In the genomic region with DNA sequence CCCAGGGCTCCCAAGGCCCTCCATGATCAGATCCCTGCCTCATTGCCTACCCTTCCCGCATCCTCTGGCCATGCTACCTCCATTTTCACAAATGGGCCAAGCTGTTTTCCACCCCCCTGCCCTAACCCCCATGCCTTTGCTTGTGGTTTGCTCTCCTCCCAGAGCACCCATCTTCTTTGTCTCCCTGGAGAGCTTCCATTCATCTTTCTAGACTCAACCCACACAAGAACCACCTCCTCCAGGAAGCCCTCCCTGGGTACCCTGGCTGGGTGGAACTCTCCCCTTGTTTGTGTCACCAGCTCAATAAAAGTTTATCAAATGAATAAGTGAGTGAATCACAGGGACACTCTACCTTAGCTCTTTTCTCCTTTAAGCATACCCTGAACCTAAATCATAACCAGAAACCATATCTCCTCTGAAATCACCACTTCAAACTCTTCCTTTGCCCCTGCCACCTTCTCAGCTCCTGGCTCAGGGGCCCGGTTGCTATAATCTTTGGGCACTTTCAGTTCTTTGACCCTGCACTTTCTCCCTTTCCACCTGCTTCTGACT, we compare ENCODE assay signal across 23 cellular contexts. TPM values are rescaled to one million over a fixed set of nuclear protein-coding genes. Genes with fewer than 3 reads are reported as not detected.
DNase-seq lines count a peak whose midpoint lies in the region; ATAC-seq, FAIRE-seq and TF ChIP-seq lines count a peak whose summit lies in the region.
"Had no signal": no experiment of that assay in that cellular context is flagged by ENCODE, and none has a peak within 500 bp of the region (broad histone marks: within the 10 kb centered on the region; RNA-seq: fewer than 3 reads in every experiment).

No MANE protein-coding gene starts in this region.

- intact Hi-C loops in activated CD4-positive, alpha-beta T cell treated with anti-CD3 and anti-CD28 coated beads for 36 hours (cut with DNase I, micrococcal nuclease), result no loop called here
- intact Hi-C loops in K562 (cut with micrococcal nuclease), result no loop called here

- H3K27me3 Mint-ChIP-seq in activated CD4-positive, alpha-beta T cell treated with anti-CD3 and anti-CD28 coated beads for 36 hours, result no peaks in the 10 kb centered on the region

- no peaks in the 10 kb centered on the region for H3K4me1 ChIP-seq in DND-41 (ENCODE audit: insufficient read depth, low read length)
- H3K4me1 ChIP-seq in K562 (replicated peaks in 1 of 2; ENCODE audit: control insufficient read depth in 2 of 2, insufficient read depth in 2 of 2, low read length in 2 of 2), result peaks cover 4 to 22% of the 10 kb centered on the region in 2 experiments; a peak in 4 of 5 replicates
- H3K4me1 ChIP-seq in skeletal muscle tissue (ENCODE audit: control insufficient read depth in 3 of 3, insufficient read depth in 3 of 3, low read length in 3 of 3), result peaks cover 72 to 90% (median 76%) of the 10 kb centered on the region in 3 donors

- no peak overlapping the region for H3K4me3 Mint-ChIP-seq in activated CD4-positive, alpha-beta T cell treated with anti-CD3 and anti-CD28 coated beads for 36 hours
- H3K4me3 Mint-ChIP-seq: CD14-positive monocyte, IgD-negative memory B cell had no signal

- in situ Hi-C loops in K562 (cut with MboI), result no loop called here

- no peaks in the 10 kb centered on the region for H3K9me1 ChIP-seq in K562 (ENCODE audit: control insufficient read depth, insufficient read depth, low read length)

- no peak for TF ChIP-seq POLR2A in K562 (conservative IDR thresholded peaks at IDR 0.05)

- H3K9me3 Mint-ChIP-seq in activated CD4-positive, alpha-beta T cell treated with anti-CD3 and anti-CD28 coated beads for 36 hours (ENCODE audit: low read depth), result no peaks in the 10 kb centered on the region

- ATAC-seq in activated CD4-positive, alpha-beta T cell treated with anti-CD3 and anti-CD28 coated beads for 36 hours, result peak; percentile 58
- ATAC-seq in DND-41 (ENCODE audit: insufficient read depth, low read depth) (peak; percentile 50; the same call in 2 of the 3 replicates), K562 (no peak), GM21825 (IDR thresholded peaks at IDR 0.05; ENCODE audit: unreplicated experiment) (no peak), HG02610 (IDR thresholded peaks at IDR 0.05; ENCODE audit: unreplicated experiment) (no peak)

- H3K9ac ChIP-seq in DND-41 (ENCODE audit: low read depth, low read length) (no peak overlapping the region), K562 (ENCODE audit: insufficient read depth in 1 of 2, low read depth in 2 of 2, low read length in 2 of 2) (peak overlapping the region in 1 of 2 experiments; percentile 32; a peak in 1 of 4 replicates), skeletal muscle tissue (ENCODE audit: low read depth in 1 of 3, low read length in 3 of 3) (peak overlapping the region in 2 of 3 donors; percentile 32 to 54)

- TF ChIP-seq RAD21 in K562 (CRISPR knock-in tag; conservative IDR thresholded peaks at IDR 0.05 in 1 of 2, IDR thresholded peaks at IDR 0.05 in 1 of 2), result no peak

- CTCF ChIA-PET in activated CD4-positive, alpha-beta T cell treated with anti-CD3 and anti-CD28 coated beads for 36 hours (lab: Charles Lee), result interaction anchor here (0.5 to 2.0 kb wide), 9 partner anchors 15 to 571 kb away, joined by 3 to 10 read pairs (median 3); no protein-coding TSS in a partner anchor
- CTCF ChIA-PET in K562 (lab: Yijun Ruan, JAX; ENCODE audit: low intra/inter-chr PET ratio), result no interaction called here

- H2AFZ ChIP-seq in DND-41 (ENCODE audit: low read depth, low read length), result no peak overlapping the region
- no peak overlapping the region for H2AFZ ChIP-seq in K562 (ENCODE audit: low read depth, low read length)

- H4K20me1 ChIP-seq in DND-41 (ENCODE audit: insufficient read depth, low read length) (no peaks in the 10 kb centered on the region), K562 (replicated peaks; ENCODE audit: control insufficient read depth, insufficient read depth, low read length) (no peaks in the 10 kb centered on the region)

- no peak for DNase-seq in activated CD4-positive, alpha-beta T cell treated with anti-CD3 and anti-CD28 coated beads for 36 hours
- no peak for DNase-seq in activated CD4-positive, alpha-beta T cell treated with anti-CD3 and anti-CD28 coated beads, Interleukin-2, amount 50 U/mL, for 1 hour
- DNase-seq in DND-41 (no peak), K562 (ENCODE audit: extremely low read depth in 1 of 4, low spot score in 3 of 4) (no peak)
- DNase-seq: 8988T, AML-193, GF-D8, Karpas-422, NCI-H1694, NCI-H2081 treated with DMSO at 0.1 percent for 48 hours, NCI-H446, NCI-H526, PC-9, RPMI8226 had no signal

- H3K27ac ChIP-seq in DND-41 (ENCODE audit: low read length) (no peak overlapping the region), K562 (ENCODE audit: extremely low read depth, low read depth, low read length) (no peak overlapping the region), skeletal muscle tissue (ENCODE audit: low read depth, low read length) (peak overlapping the region; percentile 90)

- no peak for TF ChIP-seq EP300 in K562 (IDR thresholded peaks at IDR 0.05; ENCODE audit: low read length)

- BruUV-seq in K562 (replicated peaks; lab: Mats Ljungman, UMichigan), result no TSS peak

- no peaks in the 10 kb centered on the region for H3K27me3 ChIP-seq in DND-41 (ENCODE audit: insufficient read depth, low read length, poor library complexity)
- H3K27me3 ChIP-seq in K562 (ENCODE audit: control insufficient read depth in 2 of 2, insufficient read depth in 2 of 2, low read length in 2 of 2), result peaks cover 0 to 28% of the 10 kb centered on the region in 2 experiments; a peak in 3 of 5 replicates
- no peaks in the 10 kb centered on the region for H3K27me3 ChIP-seq in skeletal muscle tissue (ENCODE audit: control insufficient read depth in 3 of 3, insufficient read depth in 3 of 3, low read length in 3 of 3)

- H3K4me3 ChIP-seq in DND-41 (ENCODE audit: low read depth in 1 of 2, low read length in 2 of 2), result no peak overlapping the region
- H3K4me3 ChIP-seq in K562, result no peak overlapping the region
- peak overlapping the region in 1 of 3 donors; percentile 2 for H3K4me3 ChIP-seq in skeletal muscle tissue (ENCODE audit: low read length in 3 of 3)

- H3K4me2 ChIP-seq in DND-41 (ENCODE audit: insufficient read depth, low read length) (no peak overlapping the region), K562 (ENCODE audit: insufficient read depth, low read length) (no peak overlapping the region)

- H3K4me1 Mint-ChIP-seq in activated CD4-positive, alpha-beta T cell treated with anti-CD3 and anti-CD28 coated beads for 36 hours, result peaks cover 20% of the 10 kb centered on the region

- H3K9me3 ChIP-seq in DND-41 (ENCODE audit: insufficient read depth, low read length, severe bottlenecking) (no peaks in the 10 kb centered on the region), K562 (replicated peaks; ENCODE audit: control insufficient read depth, insufficient read depth, low read depth, low read length) (no peaks in the 10 kb centered on the region), skeletal muscle tissue (ENCODE audit: control insufficient read depth in 3 of 3, low read length in 3 of 3) (no peaks in the 10 kb centered on the region)

- WGBS in K562 (ENCODE audit: insufficient coverage, low coverage, missing lambda C conversion rate), result 34% methylated on average over 2 of the region's 2 CpGs

- H3K27ac Mint-ChIP-seq in activated CD4-positive, alpha-beta T cell treated with anti-CD3 and anti-CD28 coated beads for 36 hours, result peak overlapping the region; percentile 29
- H3K27ac Mint-ChIP-seq: CD14-positive monocyte, IgD-negative memory B cell had no signal

- POLR2A ChIA-PET in activated CD4-positive, alpha-beta T cell treated with anti-CD3 and anti-CD28 coated beads for 36 hours (lab: Charles Lee), result interaction anchor here (0.7 kb wide), 1 partner anchor 21 kb away, joined by 4 read pairs; no protein-coding TSS in a partner anchor
- POLR2A ChIA-PET in K562 (lab: Yijun Ruan, JAX), result interaction anchor here (0.6 to 1.5 kb wide), 6 partner anchors 9 to 195 kb away, joined by 3 to 7 read pairs (median 3); no protein-coding TSS in a partner anchor

- H3K36me3 ChIP-seq in DND-41 (ENCODE audit: insufficient read depth, low read length) (no peaks in the 10 kb centered on the region), K562 (ENCODE audit: control insufficient read depth, insufficient read depth, low read length) (no peaks in the 10 kb centered on the region), skeletal muscle tissue (ENCODE audit: control insufficient read depth in 3 of 3, insufficient read depth in 3 of 3, low read length in 3 of 3) (peaks cover 14 to 21% (median 16%) of the 10 kb centered on the region in 3 donors)

- FAIRE-seq in K562 (lab: Jason Lieb, UNC), result no peak
- FAIRE-seq: GM19239, H1 had no signal

- no peak for TF ChIP-seq CTCF in DND-41 (IDR thresholded peaks at IDR 0.05; ENCODE audit: borderline replicate concordance, extremely low read depth, low read length, poor library complexity, severe bottlenecking)
- TF ChIP-seq CTCF in K562 (IDR thresholded peaks at IDR 0.05 in 2 of 3, conservative IDR thresholded peaks at IDR 0.05 in 1 of 3; ENCODE audit: insufficient read depth in 2 of 3, low read depth in 1 of 3, low read length in 3 of 3), result no peak

- no peaks in the 10 kb centered on the region for H3K36me3 Mint-ChIP-seq in activated CD4-positive, alpha-beta T cell treated with anti-CD3 and anti-CD28 coated beads for 36 hours (ENCODE audit: low read depth)
- H3K36me3 Mint-ChIP-seq: CD14-positive monocyte had no signal

- H3K79me2 ChIP-seq in DND-41 (ENCODE audit: insufficient read depth, low read length) (no peaks in the 10 kb centered on the region), K562 (ENCODE audit: control insufficient read depth, insufficient read depth, low read length) (no peaks in the 10 kb centered on the region)

RNA-seq across cellular contexts. Expression of a gene that starts 2.9 kb away (rescaled TPM):
- total RNA-seq in activated CD4-positive, alpha-beta T cell treated with anti-CD3 and anti-CD28 coated beads for 36 hours, result under 1 TPM; 0.21 to 0.50 TPM
- total RNA-seq in K562 (2011; cell fraction: chromatin; rRNA removed; ENCODE audit: low replicate concordance), result 2.2 and 9.7 TPM in 2 replicates
- 4.7 and 5.7 TPM in 2 replicates for total RNA-seq in K562 (2011; cell fraction: nucleolus; rRNA removed)
- total RNA-seq in K562 (2011; cell fraction: nucleoplasm; rRNA removed), result 2.8 and 3.1 TPM in 2 replicates
- total RNA-seq in K562 (2014; rRNA removed) (1.6 and 1.8 TPM in 2 replicates), K562 (2014; rRNA removed; fragmentation: Illumina TruSeq; extraction: Trizol) (0.73 and 1.4 TPM in 2 replicates), K562 (2015; rRNA removed; fragmentation: Illumina TruSeq; extraction: Trizol) (0.08 and 0.29 TPM in 2 replicates), K562 (2021) (1.1 and 1.4 TPM in 2 replicates), skeletal muscle tissue (32.9 TPM)
- polyA plus RNA-seq in K562 (2011; rRNA removed) (0.50 and 0.60 TPM in 2 replicates), K562 (2014; fragmentation: Illumina TruSeq; extraction: Trizol) (1.9 and 4.6 TPM in 2 replicates), K562 (2014; fragmentation: Nextera tagmentation; extraction: Ambion mirVana) (1 to 10 TPM; 1.7 to 2.6 TPM), K562 (2014; rRNA removed) (0.54 and 2.1 TPM in 2 replicates)
- 0.21 and 0.37 TPM in 2 replicates for polyA plus RNA-seq in K562 (2011; cell fraction: cytosol; rRNA removed)
- 0.91 and 1.9 TPM in 2 replicates for polyA plus RNA-seq in K562 (2011; cell fraction: nucleus; rRNA removed)
- 0.78 and 3.2 TPM in 2 replicates for polyA plus RNA-seq in K562 (2012)
- 1.5 and 2.6 TPM in 2 replicates for polyA minus RNA-seq in K562 (2011; rRNA and poly(A)+ RNA removed)
- not detected in 2 replicates for polyA minus RNA-seq in K562 (2011; cell fraction: cytosol; rRNA and poly(A)+ RNA removed)
- 3.4 and 4.6 TPM in 2 replicates for polyA minus RNA-seq in K562 (2011; cell fraction: nucleus; rRNA and poly(A)+ RNA removed)
- total RNA-seq: MCF 10A had no signal
- polyA plus RNA-seq: CD14-positive monocyte had no signal

RNA-seq across cellular contexts. Expression of a gene that starts 22.5 kb away (rescaled TPM):
- 1 to 10 TPM; 1.0 to 1.5 TPM for total RNA-seq in activated CD4-positive, alpha-beta T cell treated with anti-CD3 and anti-CD28 coated beads for 36 hours
- total RNA-seq in K562 (2011; cell fraction: chromatin; rRNA removed; ENCODE audit: low replicate concordance), result 0.42 and 1.0 TPM in 2 replicates
- total RNA-seq in K562 (2011; cell fraction: nucleolus; rRNA removed), result 0.26 and 0.67 TPM in 2 replicates
- 0.22 TPM in 1 of 2 replicates, not detected in the other for total RNA-seq in K562 (2011; cell fraction: nucleoplasm; rRNA removed)
- total RNA-seq in K562 (2014; rRNA removed) (not detected in 2 replicates), K562 (2014; rRNA removed; fragmentation: Illumina TruSeq; extraction: Trizol) (not detected in 2 replicates), K562 (2015; rRNA removed; fragmentation: Illumina TruSeq; extraction: Trizol) (not detected in 2 replicates), K562 (2021) (0.04 TPM in 1 of 2 replicates, not detected in the other), skeletal muscle tissue (not detected)
- polyA plus RNA-seq in K562 (2011; rRNA removed) (not detected in 2 replicates), K562 (2014; fragmentation: Illumina TruSeq; extraction: Trizol) (0.10 and 0.18 TPM in 2 replicates), K562 (2014; fragmentation: Nextera tagmentation; extraction: Ambion mirVana) (under 1 TPM; 0.08 to 0.20 TPM), K562 (2014; rRNA removed) (0.11 and 0.58 TPM in 2 replicates)
- polyA plus RNA-seq in K562 (2011; cell fraction: cytosol; rRNA removed), result 0.12 TPM in 1 of 2 replicates, not detected in the other
- polyA plus RNA-seq in K562 (2011; cell fraction: nucleus; rRNA removed), result 0.18 and 0.55 TPM in 2 replicates
- 2.3 and 2.6 TPM in 2 replicates for polyA plus RNA-seq in K562 (2012)
- polyA minus RNA-seq in K562 (2011; rRNA and poly(A)+ RNA removed), result not detected in 2 replicates
- not detected in 2 replicates for polyA minus RNA-seq in K562 (2011; cell fraction: cytosol; rRNA and poly(A)+ RNA removed)
- 0.27 and 0.44 TPM in 2 replicates for polyA minus RNA-seq in K562 (2011; cell fraction: nucleus; rRNA and poly(A)+ RNA removed)
- total RNA-seq: MCF 10A had no signal

RNA-seq across cellular contexts. Expression of a gene that starts 43.5 kb away (rescaled TPM):
- total RNA-seq in activated CD4-positive, alpha-beta T cell treated with anti-CD3 and anti-CD28 coated beads for 36 hours, result 10 to 100 TPM; 19.8 to 28.0 TPM
- not detected in 2 replicates for total RNA-seq in K562 (2011; cell fraction: chromatin; rRNA removed; ENCODE audit: low replicate concordance)
- not detected in 2 replicates for total RNA-seq in K562 (2011; cell fraction: nucleolus; rRNA removed)
- total RNA-seq in K562 (2011; cell fraction: nucleoplasm; rRNA removed), result 0.59 TPM in 1 of 2 replicates, not detected in the other
- total RNA-seq in K562 (2014; rRNA removed) (not detected in 2 replicates), K562 (2014; rRNA removed; fragmentation: Illumina TruSeq; extraction: Trizol) (0.44 TPM in 1 of 2 replicates, not detected in the other), K562 (2015; rRNA removed; fragmentation: Illumina TruSeq; extraction: Trizol) (not detected in 2 replicates), K562 (2021) (0.38 and 0.62 TPM in 2 replicates), skeletal muscle tissue (2.1 TPM)
- polyA plus RNA-seq in K562 (2011; rRNA removed) (0.34 and 0.50 TPM in 2 replicates), K562 (2014; fragmentation: Illumina TruSeq; extraction: Trizol) (0.12 and 0.39 TPM in 2 replicates), K562 (2014; fragmentation: Nextera tagmentation; extraction: Ambion mirVana) (under 1 TPM; 0.15 to 0.18 TPM), K562 (2014; rRNA removed) (0.57 TPM in 1 of 2 replicates, not detected in the other)
- polyA plus RNA-seq in K562 (2011; cell fraction: cytosol; rRNA removed), result 0.36 and 0.80 TPM in 2 replicates
- 0.38 and 0.46 TPM in 2 replicates for polyA plus RNA-seq in K562 (2011; cell fraction: nucleus; rRNA removed)
- polyA plus RNA-seq in K562 (2012), result 0.86 and 0.99 TPM in 2 replicates
- not detected in 2 replicates for polyA minus RNA-seq in K562 (2011; rRNA and poly(A)+ RNA removed)
- not detected in 2 replicates for polyA minus RNA-seq in K562 (2011; cell fraction: cytosol; rRNA and poly(A)+ RNA removed)
- not detected in 2 replicates for polyA minus RNA-seq in K562 (2011; cell fraction: nucleus; rRNA and poly(A)+ RNA removed)
- total RNA-seq: MCF 10A, PC-9 had no signal
- polyA plus RNA-seq: AG04450 had no signal

RNA-seq across cellular contexts. Expression of a gene that starts 44.8 kb away (rescaled TPM):
- total RNA-seq in activated CD4-positive, alpha-beta T cell treated with anti-CD3 and anti-CD28 coated beads for 36 hours, result 10 to 100 TPM; 46.6 to 49.0 TPM
- 34.7 and 120 TPM in 2 replicates for total RNA-seq in K562 (2011; cell fraction: chromatin; rRNA removed; ENCODE audit: low replicate concordance)
- total RNA-seq in K562 (2011; cell fraction: nucleolus; rRNA removed), result 149 and 167 TPM in 2 replicates
- 100 and 105 TPM in 2 replicates for total RNA-seq in K562 (2011; cell fraction: nucleoplasm; rRNA removed)
- total RNA-seq in K562 (2014; rRNA removed) (56.9 and 85.3 TPM in 2 replicates), K562 (2014; rRNA removed; fragmentation: Illumina TruSeq; extraction: Trizol) (28.3 and 42.2 TPM in 2 replicates), K562 (2015; rRNA removed; fragmentation: Illumina TruSeq; extraction: Trizol) (59.0 and 60.6 TPM in 2 replicates), K562 (2021) (60.6 and 65.4 TPM in 2 replicates), skeletal muscle tissue (43.3 TPM)
- polyA plus RNA-seq in K562 (2011; rRNA removed) (51.0 and 64.1 TPM in 2 replicates), K562 (2014; fragmentation: Illumina TruSeq; extraction: Trizol) (89.4 and 91.6 TPM in 2 replicates), K562 (2014; fragmentation: Nextera tagmentation; extraction: Ambion mirVana) (10 to 100 TPM; 37.9 to 68.1 TPM), K562 (2014; rRNA removed) (70.5 and 78.0 TPM in 2 replicates)
- 80.3 and 166 TPM in 2 replicates for polyA plus RNA-seq in K562 (2011; cell fraction: cytosol; rRNA removed)
- polyA plus RNA-seq in K562 (2011; cell fraction: nucleus; rRNA removed), result 42.4 and 69.3 TPM in 2 replicates
- polyA plus RNA-seq in K562 (2012), result 53.4 and 87.2 TPM in 2 replicates
- 33.3 and 54.4 TPM in 2 replicates for polyA minus RNA-seq in K562 (2011; rRNA and poly(A)+ RNA removed)
- polyA minus RNA-seq in K562 (2011; cell fraction: cytosol; rRNA and poly(A)+ RNA removed), result 23.3 and 26.8 TPM in 2 replicates
- polyA minus RNA-seq in K562 (2011; cell fraction: nucleus; rRNA and poly(A)+ RNA removed), result 50.1 and 59.2 TPM in 2 replicates
- total RNA-seq: MCF 10A had no signal

RNA-seq across cellular contexts. Expression of a gene that starts 57.0 kb away (rescaled TPM):
- total RNA-seq in activated CD4-positive, alpha-beta T cell treated with anti-CD3 and anti-CD28 coated beads for 36 hours, result under 1 TPM in 1 of 2 experiments, not detected in 1; 0.28 TPM
- total RNA-seq in K562 (2011; cell fraction: chromatin; rRNA removed; ENCODE audit: low replicate concordance), result not detected in 2 replicates
- not detected in 2 replicates for total RNA-seq in K562 (2011; cell fraction: nucleolus; rRNA removed)
- total RNA-seq in K562 (2011; cell fraction: nucleoplasm; rRNA removed), result not detected in 2 replicates
- total RNA-seq in K562 (2014; rRNA removed) (not detected in 2 replicates), K562 (2014; rRNA removed; fragmentation: Illumina TruSeq; extraction: Trizol) (not detected in 2 replicates), K562 (2015; rRNA removed; fragmentation: Illumina TruSeq; extraction: Trizol) (not detected in 2 replicates), K562 (2021) (not detected in 2 replicates), skeletal muscle tissue (not detected)
- polyA plus RNA-seq in K562 (2011; rRNA removed) (not detected in 2 replicates), K562 (2014; fragmentation: Illumina TruSeq; extraction: Trizol) (not detected in 2 replicates), K562 (2014; fragmentation: Nextera tagmentation; extraction: Ambion mirVana) (not detected), K562 (2014; rRNA removed) (not detected in 2 replicates)
- polyA plus RNA-seq in K562 (2011; cell fraction: cytosol; rRNA removed), result not detected in 2 replicates
- not detected in 2 replicates for polyA plus RNA-seq in K562 (2011; cell fraction: nucleus; rRNA removed)
- polyA plus RNA-seq in K562 (2012), result not detected in 2 replicates
- not detected in 2 replicates for polyA minus RNA-seq in K562 (2011; rRNA and poly(A)+ RNA removed)
- polyA minus RNA-seq in K562 (2011; cell fraction: cytosol; rRNA and poly(A)+ RNA removed), result not detected in 2 replicates
- polyA minus RNA-seq in K562 (2011; cell fraction: nucleus; rRNA and poly(A)+ RNA removed), result not detected in 2 replicates
- total RNA-seq: H1, MCF 10A, PC-9 had no signal
- polyA plus RNA-seq: AG04450, CD14-positive monocyte had no signal

Comparison
In these comparisons a context has a peak if more than half of its experiments do, and no peak if none do; other contexts are left out.
1. ATAC-seq: peak in activated CD4-positive, alpha-beta T cell treated with anti-CD3 and anti-CD28 coated beads for 36 hours (single experiment) and DND-41 (single experiment); none in K562 (single experiment), GM21825 (single experiment) and HG02610 (single experiment).